ENCODE assay signal across 28 cellular contexts in the genomic region with DNA sequence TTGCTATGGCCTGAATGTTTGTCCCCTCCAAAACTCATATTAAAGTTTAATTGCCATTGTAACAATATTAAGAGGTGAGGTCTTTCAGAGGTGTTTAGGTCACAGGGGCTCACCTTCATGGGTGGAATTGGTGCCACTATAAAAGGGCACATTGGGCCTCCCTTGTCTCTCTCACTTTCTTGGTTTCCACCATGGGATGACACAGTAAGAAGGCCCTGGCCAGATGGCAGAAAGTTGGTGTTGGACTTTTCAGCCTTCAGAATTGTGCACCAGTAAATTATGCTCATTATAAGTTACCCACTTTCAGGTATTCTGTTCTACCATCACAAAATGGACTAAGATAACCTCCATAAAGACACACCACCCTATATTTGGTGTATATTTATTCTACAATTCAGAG.
"Had no signal": no experiment of that assay in that cellular context is flagged by ENCODE, and none has a peak within 500 bp of the region (broad histone marks: within the 10 kb centered on the region; RNA-seq: fewer than 3 reads in every experiment).

No MANE protein-coding gene starts in this region.

- FAIRE-seq: colon, endometrium, endothelial cell of umbilical vein, frontal cortex had no signal

- DNase-seq: colonic mucosa; cortex of kidney; dermis blood vessel endothelial cell; dorsolateral prefrontal cortex; effector CD4-positive, alpha-beta T cell; effector CD8-positive, alpha-beta T cell; effector memory CD4-positive, alpha-beta T cell; effector memory CD8-positive, alpha-beta T cell; endodermal cell; erythroblast; esophagus squamous epithelium; foreskin fibroblast; foreskin keratinocyte; foreskin melanocyte; gastrocnemius medialis; glutamatergic neuron; head of caudate nucleus; heart left ventricle; heart right ventricle had no signal

- H3K36me3 ChIP-seq: colonic mucosa, esophagus muscularis mucosa, esophagus squamous epithelium, gastrocnemius medialis, gastroesophageal sphincter, heart left ventricle, heart right ventricle had no signal

- H3K27me3 ChIP-seq: colonic mucosa, dorsolateral prefrontal cortex, esophagus muscularis mucosa, esophagus squamous epithelium, foreskin keratinocyte, gastrocnemius medialis, gastroesophageal sphincter, heart left ventricle, heart right ventricle had no signal

- H3K27ac ChIP-seq: colonic mucosa, coronary artery, dorsolateral prefrontal cortex, epithelial cell of prostate, esophagus muscularis mucosa, esophagus squamous epithelium, foreskin keratinocyte, gastrocnemius medialis, gastroesophageal sphincter, heart left ventricle, heart right ventricle had no signal

- ATAC-seq: effector memory CD8-positive, alpha-beta T cell; esophagus mucosa; foreskin keratinocyte; gastrocnemius medialis; gastroesophageal sphincter; heart left ventricle; heart right ventricle had no signal

- H3K9me3 ChIP-seq: colonic mucosa, esophagus muscularis mucosa, esophagus squamous epithelium, gastrocnemius medialis, gastroesophageal sphincter, heart left ventricle, heart right ventricle had no signal

- H3K4me1 ChIP-seq: colonic mucosa, esophagus muscularis mucosa, esophagus squamous epithelium, foreskin keratinocyte, gastrocnemius medialis, gastroesophageal sphincter, heart left ventricle, heart right ventricle had no signal

- H3K4me3 ChIP-seq: colonic mucosa, coronary artery, dorsolateral prefrontal cortex, esophagus muscularis mucosa, esophagus squamous epithelium, gastrocnemius medialis, gastroesophageal sphincter, heart left ventricle, heart right ventricle had no signal
